Comparison of ENCODE assay signal across 23 cellular contexts in genomic region chr1:165703648-165704047, GRCh38. TPM values are rescaled to one million over a fixed set of nuclear protein-coding genes. Genes with fewer than 3 reads are reported as not detected.
DNase-seq lines count a peak whose midpoint lies in the region; ATAC-seq and TF ChIP-seq lines count a peak whose summit lies in the region.
"Had no signal": no experiment of that assay in that cellular context is flagged by ENCODE, and none has a peak within 500 bp of the region (broad histone marks: within the 10 kb centered on the region; RNA-seq: fewer than 3 reads in every experiment).

No MANE protein-coding gene starts in this region.

- CTCF ChIA-PET in CD8-positive, alpha-beta memory T cell (lab: Charles Lee) = no interaction called here

- H3K9me3 Mint-ChIP-seq in CD8-positive, alpha-beta memory T cell = no peaks in the 10 kb centered on the region
- H3K9me3 Mint-ChIP-seq in GM23338 = no peaks in the 10 kb centered on the region
- H3K9me3 Mint-ChIP-seq: CD8-positive, alpha-beta T cell; H9 had no signal

- TF ChIP-seq CTCF in GM23338 (conservative IDR thresholded peaks at IDR 0.05; ENCODE audit: low read depth in 2 of 2) = no peak

- no peaks in the 10 kb centered on the region for H4K20me1 ChIP-seq in GM23338 (replicated peaks; ENCODE audit: insufficient read depth)

- H3K4me3 ChIP-seq in CD8-positive, alpha-beta memory T cell (ENCODE audit: low read length) = no peak overlapping the region
- no peak overlapping the region for H3K4me3 ChIP-seq in GM23338
- H3K4me3 ChIP-seq: GM12878, GM23248, MG63, SK-N-MC had no signal

- H3F3A ChIP-seq in GM23338 (replicated peaks; ENCODE audit: low read depth) = no peaks in the 10 kb centered on the region

- H3K4me1 ChIP-seq in CD8-positive, alpha-beta memory T cell (ENCODE audit: insufficient read depth, low read length) = peaks cover 3% of the 10 kb centered on the region
- no peaks in the 10 kb centered on the region for H3K4me1 ChIP-seq in GM23338 (ENCODE audit: insufficient read depth)

- ATAC-seq in Right ventricle myocardium superior (ENCODE audit: poor library complexity) = no peak
- no peak for ATAC-seq in GM23338
- no peak for ATAC-seq in GM18517 (IDR thresholded peaks at IDR 0.05; ENCODE audit: unreplicated experiment)
- ATAC-seq: CD8-positive, alpha-beta T cell; GM12878 had no signal

- no peak overlapping the region for H3K4me2 ChIP-seq in GM23338

- POLR2A ChIA-PET in CD8-positive, alpha-beta memory T cell (lab: Charles Lee) = no interaction called here

- H3K4me1 Mint-ChIP-seq in CD8-positive, alpha-beta memory T cell = peaks cover 3 to 10% (median 3%) of the 10 kb centered on the region in 3 donors
- no peaks in the 10 kb centered on the region for H3K4me1 Mint-ChIP-seq in GM23338

- H3K27ac Mint-ChIP-seq in CD8-positive, alpha-beta memory T cell = no peak overlapping the region
- no peak overlapping the region for H3K27ac Mint-ChIP-seq in GM23338
- H3K27ac Mint-ChIP-seq: B cell; CD8-positive, alpha-beta T cell; H9 had no signal

- DNase-seq in ACHN (peak; percentile 37), EL (peak; percentile 28), LHCN-M2 (ENCODE audit: low read depth) (peak; percentile 6), kidney tubule cell (ENCODE audit: low spot score) (peak; percentile 56), Right ventricle myocardium superior (no peak), GM23338 (ENCODE audit: low spot score) (no peak)
- no peak for DNase-seq in CD8-positive, alpha-beta memory T cell
- DNase-seq: Calu3; CD8-positive, alpha-beta T cell; GDM1; GM23248; H9; Kasumi-1; MG63; NCI-H2029; NCI-H526 treated with DMSO at 0.1 percent for 48 hours; SIG-M5 had no signal

- H3K4me3 Mint-ChIP-seq in CD8-positive, alpha-beta memory T cell = no peak overlapping the region
- no peak overlapping the region for H3K4me3 Mint-ChIP-seq in GM23338
- H3K4me3 Mint-ChIP-seq: B cell; CD8-positive, alpha-beta T cell; H9 had no signal

- no peaks in the 10 kb centered on the region for H3K9me2 ChIP-seq in GM23338 (ENCODE audit: insufficient read depth)

- no peaks in the 10 kb centered on the region for H3K27me3 ChIP-seq in CD8-positive, alpha-beta memory T cell (ENCODE audit: insufficient read depth, low read length, poor library complexity, severe bottlenecking)
- H3K27me3 ChIP-seq in GM23338 (ENCODE audit: insufficient read depth) = no peaks in the 10 kb centered on the region

- H2AFZ ChIP-seq in GM23338 = no peak overlapping the region
- H2AFZ ChIP-seq: GM23248 had no signal

- H3K79me2 ChIP-seq in GM23338 (replicated peaks; ENCODE audit: insufficient read depth) = no peaks in the 10 kb centered on the region

- no peak overlapping the region for H3K27ac ChIP-seq in CD8-positive, alpha-beta memory T cell (ENCODE audit: low read depth, low read length)
- no peak overlapping the region for H3K27ac ChIP-seq in GM23338 (ENCODE audit: low read depth)
- H3K27ac ChIP-seq: C4-2B, GM23248, HL-60, SK-N-MC had no signal

- no peaks in the 10 kb centered on the region for H3K36me3 ChIP-seq in CD8-positive, alpha-beta memory T cell (ENCODE audit: insufficient read depth, low read length)
- H3K36me3 ChIP-seq in GM23338 (ENCODE audit: insufficient read depth) = no peaks in the 10 kb centered on the region
- H3K36me3 ChIP-seq: MG63 had no signal

- intact Hi-C loops in Right ventricle myocardium superior (cut with DNase I) = loop anchor here (10.0 kb wide), 1 partner anchor 89 kb away; no protein-coding TSS in a partner anchor

- H3K9me3 ChIP-seq in CD8-positive, alpha-beta memory T cell (ENCODE audit: low read length) = no peaks in the 10 kb centered on the region
- H3K9me3 ChIP-seq: MG63 had no signal

- in situ Hi-C loops in ACHN (cut with HindIII; ENCODE audit: low pct_ligation_motif_present, low pct_unique_long_range_greater_than_20kb, low sequenced_read_pairs) = no loop called here

- H3K36me3 Mint-ChIP-seq in CD8-positive, alpha-beta memory T cell = peaks cover 0 to 4% (median 2%) of the 10 kb centered on the region in 3 donors
- no peaks in the 10 kb centered on the region for H3K36me3 Mint-ChIP-seq in GM23338 (ENCODE audit: low read depth)

- H3K27me3 Mint-ChIP-seq in CD8-positive, alpha-beta memory T cell = peaks cover 12 to 31% of the 10 kb centered on the region in 2 donors
- H3K27me3 Mint-ChIP-seq in GM23338 (ENCODE audit: insufficient read depth, low read depth, poor library complexity) = peaks cover 1% of the 10 kb centered on the region

TF ChIP-seq in GM23338, 12 proteins besides CTCF, POLR2A, EP300 and RAD21 (continues in another document):
- TF ChIP-seq, protein P1, sequence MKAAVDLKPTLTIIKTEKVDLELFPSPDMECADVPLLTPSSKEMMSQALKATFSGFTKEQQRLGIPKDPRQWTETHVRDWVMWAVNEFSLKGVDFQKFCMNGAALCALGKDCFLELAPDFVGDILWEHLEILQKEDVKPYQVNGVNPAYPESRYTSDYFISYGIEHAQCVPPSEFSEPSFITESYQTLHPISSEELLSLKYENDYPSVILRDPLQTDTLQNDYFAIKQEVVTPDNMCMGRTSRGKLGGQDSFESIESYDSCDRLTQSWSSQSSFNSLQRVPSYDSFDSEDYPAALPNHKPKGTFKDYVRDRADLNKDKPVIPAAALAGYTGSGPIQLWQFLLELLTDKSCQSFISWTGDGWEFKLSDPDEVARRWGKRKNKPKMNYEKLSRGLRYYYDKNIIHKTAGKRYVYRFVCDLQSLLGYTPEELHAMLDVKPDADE (IDR thresholded peaks at IDR 0.05) = no peak
- TF ChIP-seq ZNF331 (CRISPR knock-in tag; IDR thresholded peaks at IDR 0.05; ENCODE audit: low read depth) = no peak
- no peak for TF ChIP-seq EZH2phosphoT487 (IDR thresholded peaks at IDR 0.05; ENCODE audit: unreplicated experiment)
- no peak for TF ChIP-seq NANOG (IDR thresholded peaks at IDR 0.05; ENCODE audit: borderline replicate concordance)
- TF ChIP-seq CREB1 (CRISPR knock-in tag; IDR thresholded peaks at IDR 0.05; ENCODE audit: low read depth) = no peak
- no peak for TF ChIP-seq POLR2AphosphoS5 (IDR thresholded peaks at IDR 0.05; ENCODE audit: low read depth)
- no peak for TF ChIP-seq STAT1 (IDR thresholded peaks at IDR 0.05; ENCODE audit: unreplicated experiment)
- TF ChIP-seq EZH2 (IDR thresholded peaks at IDR 0.05; ENCODE audit: low read depth, unreplicated experiment) = no peak

RNA-seq across cellular contexts. Expression of gene ALDH9A1, which starts 5.3 kb away (rescaled TPM):
- total RNA-seq in LHCN-M2 (2014; rRNA removed) (118 and 135 TPM in 2 replicates), Right ventricle myocardium superior (54.7 TPM)
- polyA plus RNA-seq in LHCN-M2 (2012) = 65.3 TPM
- 10 to 100 TPM; 42.9 to 44.4 TPM for total RNA-seq in CD8-positive, alpha-beta memory T cell
- polyA plus RNA-seq in CD8-positive, alpha-beta memory T cell = 101 TPM
- 58.5 and 59.2 TPM in 2 replicates for total RNA-seq in GM23338 (2014; rRNA removed; shearing (Covaris generic))
- 37.7 and 50.6 TPM in 2 replicates for polyA plus RNA-seq in GM23338 (2016; fragmentation: Nextera tagmentation; extraction: Ambion mirVana)

Comparison
In these comparisons a context has a peak if more than half of its experiments do, and no peak if none do; other contexts are left out.
1. DNase-seq: peak in ACHN (single experiment), EL (single experiment), LHCN-M2 (single experiment) and kidney tubule cell (single experiment); none in Right ventricle myocardium superior (single experiment), CD8-positive, alpha-beta memory T cell (0 of 5) and GM23338 (single experiment).